ENCODE assay signal across 8 cellular contexts in the genomic region with DNA sequence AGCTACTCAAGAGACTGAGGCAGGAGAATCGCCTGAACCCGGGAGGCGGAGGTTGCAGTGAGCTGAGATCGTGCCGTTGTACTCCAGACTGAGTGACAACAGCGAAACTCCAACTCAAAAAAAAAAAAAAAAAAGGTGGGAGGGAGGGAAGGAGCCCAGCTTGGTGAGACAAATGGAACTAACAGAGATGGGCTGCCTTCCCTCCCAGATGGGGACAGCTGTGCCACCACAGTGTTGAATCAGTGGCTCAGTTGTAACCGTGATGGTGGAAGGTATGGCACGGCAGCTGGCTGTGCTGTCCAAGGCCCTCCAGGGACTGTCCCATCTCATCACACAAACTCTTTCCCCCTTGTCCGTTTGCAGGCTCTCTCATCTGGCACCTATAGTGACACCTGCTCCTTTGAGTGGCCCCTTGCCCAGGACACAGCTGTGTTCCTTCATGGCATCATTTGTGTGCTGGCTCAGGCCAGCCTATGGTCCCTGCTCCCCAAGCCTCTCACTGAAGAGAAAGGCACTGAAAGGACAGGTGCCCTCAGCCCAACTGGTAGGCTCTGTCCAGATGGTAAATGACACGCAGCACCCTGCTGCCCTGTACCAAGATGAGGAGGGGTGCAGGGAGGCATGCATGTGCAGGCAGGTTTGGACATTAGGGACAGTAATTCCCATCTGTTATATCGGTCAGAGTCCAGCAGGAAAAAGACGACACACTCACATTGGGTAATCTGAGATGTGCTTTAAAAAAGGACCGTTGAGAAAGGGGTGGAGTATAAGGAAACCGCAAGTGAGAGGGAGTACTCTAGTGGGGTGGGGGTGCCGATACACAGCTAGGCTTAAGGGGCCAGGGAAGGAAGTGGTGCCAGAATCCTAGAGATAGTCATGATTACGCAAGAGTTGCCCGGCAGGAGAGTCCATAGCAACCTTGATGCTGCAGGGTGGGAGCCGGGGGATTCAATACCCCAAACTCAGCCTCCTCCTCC. TPM values are rescaled to one million over a fixed set of nuclear protein-coding genes. Genes with fewer than 3 reads are reported as not detected.
A peak's percentile ranks its signal among the peaks of the same experiment; 100 is the strongest.
DNase-seq lines count a peak whose midpoint lies in the region; ATAC-seq and TF ChIP-seq lines count a peak whose summit lies in the region.

No MANE protein-coding gene starts in this region.

- peak overlapping the region; percentile 3 for H3K4me3 Mint-ChIP-seq in activated CD4-positive, alpha-beta memory T cell treated with anti-CD3 and anti-CD28 coated beads, Interleukin-2, amount 10 ng/mL, durations not matched to agents 7 days and 5 days

- peaks cover 29% of the 10 kb centered on the region for H3K4me1 ChIP-seq in suprapubic skin

- H3K9me3 Mint-ChIP-seq in activated CD4-positive, alpha-beta memory T cell treated with anti-CD3 and anti-CD28 coated beads, Interleukin-2, amount 10 ng/mL, durations not matched to agents 7 days and 5 days = no peaks in the 10 kb centered on the region

- no peak overlapping the region for H3K4me3 ChIP-seq in suprapubic skin

- peak overlapping the region; percentile 80 for H3K27ac Mint-ChIP-seq in activated CD4-positive, alpha-beta memory T cell treated with anti-CD3 and anti-CD28 coated beads, Interleukin-2, amount 10 ng/mL, durations not matched to agents 7 days and 5 days

- H3K4me1 Mint-ChIP-seq in activated CD4-positive, alpha-beta memory T cell treated with anti-CD3 and anti-CD28 coated beads, Interleukin-2, amount 10 ng/mL, durations not matched to agents 7 days and 5 days = peaks cover 88% of the 10 kb centered on the region

- POLR2A ChIA-PET in activated CD4-positive, alpha-beta memory T cell treated with anti-CD3 and anti-CD28 coated beads, Interleukin-2, amount 10 ng/mL, durations not matched to agents 7 days and 5 days (lab: Charles Lee) = interaction anchor here (1.4 to 5.8 kb wide), 7 partner anchors 8 to 71 kb away, joined by 3 to 38 read pairs (median 5); a partner anchor contains a TSS

- H3K36me3 Mint-ChIP-seq in activated CD4-positive, alpha-beta memory T cell treated with anti-CD3 and anti-CD28 coated beads, Interleukin-2, amount 10 ng/mL, durations not matched to agents 7 days and 5 days (ENCODE audit: low read depth) = peaks cover 61% of the 10 kb centered on the region

- WGBS in suprapubic skin = 68% methylated on average over 18 of the region's 18 CpGs

- no peak for TF ChIP-seq CTCF in suprapubic skin (IDR thresholded peaks at IDR 0.05)

- ATAC-seq in GM21423 (IDR thresholded peaks at IDR 0.05; ENCODE audit: unreplicated experiment) = no peak

- H3K36me3 ChIP-seq in suprapubic skin = peaks cover 32% of the 10 kb centered on the region

- peak; percentile 58 for DNase-seq in AG08395 (ENCODE audit: low spot score)
- peak; percentile 80 for DNase-seq in HT1080 (ENCODE audit: low read depth)
- no peak for DNase-seq in activated CD4-positive, alpha-beta memory T cell treated with anti-CD3 and anti-CD28 coated beads, Interleukin-2, amount 10 ng/mL, durations not matched to agents 7 days and 5 days
- DNase-seq in inferior parietal cortex (ENCODE audit: extremely low spot score) = peak; percentile 13
- no peak for DNase-seq in islet precursor cell
- no peak for DNase-seq in medulla oblongata (ENCODE audit: extremely low spot score)
- no peak for DNase-seq in suprapubic skin (ENCODE audit: low spot score in 2 of 2)

- H3K9me3 ChIP-seq in suprapubic skin = no peaks in the 10 kb centered on the region

- TF ChIP-seq POLR2A in suprapubic skin (IDR thresholded peaks at IDR 0.05) = no peak

- H3K27ac ChIP-seq in suprapubic skin = no peak overlapping the region

- H3K27me3 Mint-ChIP-seq in activated CD4-positive, alpha-beta memory T cell treated with anti-CD3 and anti-CD28 coated beads, Interleukin-2, amount 10 ng/mL, durations not matched to agents 7 days and 5 days = no peaks in the 10 kb centered on the region

- TF ChIP-seq EP300 in suprapubic skin (IDR thresholded peaks at IDR 0.05) = no peak

- H3K27me3 ChIP-seq in suprapubic skin = no peaks in the 10 kb centered on the region

- CTCF ChIA-PET in activated CD4-positive, alpha-beta memory T cell treated with anti-CD3 and anti-CD28 coated beads, Interleukin-2, amount 10 ng/mL, durations not matched to agents 7 days and 5 days (lab: Charles Lee) = interaction anchor here (0.6 to 3.0 kb wide), 5 partner anchors 7 to 53 kb away, joined by 3 to 10 read pairs (median 3); a partner anchor contains a TSS

RNA-seq across cellular contexts. Expression of a gene that starts 4.3 kb away (rescaled TPM):
- not detected in 2 replicates for total RNA-seq in HT1080 (2014; rRNA removed; shearing (Covaris generic))
- polyA plus RNA-seq in HT1080 (2015; cell fraction: cytosol; rRNA removed) = not detected in 2 replicates
- not detected in 2 replicates for polyA plus RNA-seq in HT1080 (2015; cell fraction: nucleus; rRNA removed)
- total RNA-seq in activated CD4-positive, alpha-beta memory T cell treated with anti-CD3 and anti-CD28 coated beads, Interleukin-2, amount 10 ng/mL, durations not matched to agents 7 days and 5 days = 1 to 10 TPM; 2.0 to 2.3 TPM
- not detected for total RNA-seq in suprapubic skin

RNA-seq across cellular contexts. Expression of a gene that starts 7.5 kb away (rescaled TPM):
- total RNA-seq in HT1080 (2014; rRNA removed; shearing (Covaris generic)) = 38.7 and 55.8 TPM in 2 replicates
- polyA plus RNA-seq in HT1080 (2015; cell fraction: cytosol; rRNA removed) = 60.9 and 62.1 TPM in 2 replicates
- 133 and 146 TPM in 2 replicates for polyA plus RNA-seq in HT1080 (2015; cell fraction: nucleus; rRNA removed)
- 100 to 1,000 TPM; 277 to 281 TPM for total RNA-seq in activated CD4-positive, alpha-beta memory T cell treated with anti-CD3 and anti-CD28 coated beads, Interleukin-2, amount 10 ng/mL, durations not matched to agents 7 days and 5 days
- total RNA-seq in suprapubic skin = 10 to 100 TPM; 11.3 to 20.3 (median 14.8) TPM

RNA-seq across cellular contexts. Expression of a gene that starts 12.6 kb away (rescaled TPM):
- total RNA-seq in HT1080 (2014; rRNA removed; shearing (Covaris generic)) = 53.3 and 67.7 TPM in 2 replicates
- polyA plus RNA-seq in HT1080 (2015; cell fraction: cytosol; rRNA removed) = 54.9 and 60.3 TPM in 2 replicates
- 22.4 and 27.3 TPM in 2 replicates for polyA plus RNA-seq in HT1080 (2015; cell fraction: nucleus; rRNA removed)
- 1 to 10 TPM in 1 of 2 experiments, not detected in 1; 1.1 TPM for total RNA-seq in activated CD4-positive, alpha-beta memory T cell treated with anti-CD3 and anti-CD28 coated beads, Interleukin-2, amount 10 ng/mL, durations not matched to agents 7 days and 5 days
- 10 to 100 TPM in 2 of 4 donors, 1 to 10 TPM in 2; 4.2 to 16.6 (median 9.4) TPM for total RNA-seq in suprapubic skin

RNA-seq across cellular contexts. Expression of a gene that starts 35.8 kb away (rescaled TPM):
- total RNA-seq in HT1080 (2014; rRNA removed; shearing (Covaris generic)) = 5.1 and 11.9 TPM in 2 replicates
- polyA plus RNA-seq in HT1080 (2015; cell fraction: cytosol; rRNA removed) = 12.7 and 17.5 TPM in 2 replicates
- polyA plus RNA-seq in HT1080 (2015; cell fraction: nucleus; rRNA removed) = 14.0 and 16.5 TPM in 2 replicates
- 10 to 100 TPM; 16.1 to 17.0 TPM for total RNA-seq in activated CD4-positive, alpha-beta memory T cell treated with anti-CD3 and anti-CD28 coated beads, Interleukin-2, amount 10 ng/mL, durations not matched to agents 7 days and 5 days
- total RNA-seq in suprapubic skin = 1 to 10 TPM; 2.2 to 7.2 (median 2.9) TPM

Comparison
In these comparisons a context has a peak if more than half of its experiments do, and no peak if none do; other contexts are left out.
1. DNase-seq: peak in AG08395 (single experiment), HT1080 (single experiment) and inferior parietal cortex (single experiment); none in activated CD4-positive, alpha-beta memory T cell treated with anti-CD3 and anti-CD28 coated beads, Interleukin-2, amount 10 ng/mL, durations not matched to agents 7 days and 5 days (single experiment), islet precursor cell (single experiment), medulla oblongata (single experiment) and suprapubic skin (0 of 2).